ENCODE assay signal across 12 cellular contexts in the genomic region with DNA sequence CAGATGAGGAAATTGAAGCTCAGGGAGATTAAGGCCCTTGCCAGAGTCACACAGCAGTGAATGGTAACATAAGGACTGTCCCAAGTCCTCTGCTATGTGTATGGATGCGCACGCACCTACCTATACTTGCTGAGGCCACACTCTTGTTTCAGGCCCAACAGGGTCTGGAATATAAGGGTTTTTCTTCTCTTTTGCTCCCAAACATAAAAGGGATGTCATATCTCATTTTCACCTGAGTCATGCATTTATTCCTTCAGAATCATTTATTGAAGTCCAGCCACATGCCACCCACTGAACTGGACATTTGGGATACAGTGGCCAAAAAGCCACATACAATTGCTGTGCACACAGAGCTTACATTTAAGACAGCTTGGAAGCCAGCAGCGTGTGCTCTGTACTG.
"Had no signal": no experiment of that assay in that cellular context is flagged by ENCODE, and none has a peak within 500 bp of the region (broad histone marks: within the 10 kb centered on the region; RNA-seq: fewer than 3 reads in every experiment).

No MANE protein-coding gene starts in this region.

- H3K4me2 ChIP-seq: neural progenitor cell had no signal

- H3K9me3 ChIP-seq: heart right ventricle, left ventricle myocardium inferior had no signal

- ATAC-seq: activated CD8-positive, alpha-beta memory T cell treated with anti-CD3 and anti-CD28 coated beads, Interleukin-2, amount 10 ng/mL, durations not matched to agents 7 days and 5 days; activated T-cell treated with anti-CD3 and anti-CD28 coated beads, Interleukin-2, amount 50 U/mL, for 4 hours; stimulated activated effector memory CD8-positive, alpha-beta T cell treated with anti-CD3 and anti-CD28 coated beads, Interleukin-12 subunit alpha, Interleukin-12 subunit beta, amount 100 ng/mL, for 72 hours had no signal

- H3K4me3 ChIP-seq: heart right ventricle, left ventricle myocardium inferior, neural progenitor cell had no signal

- H3K9ac ChIP-seq: neural progenitor cell, parathyroid adenoma had no signal

- H2AFZ ChIP-seq: neural progenitor cell had no signal

- DNase-seq: activated CD4-positive, alpha-beta T cell treated with anti-CD3 and anti-CD28 coated beads, Interleukin-2, amount 50 U/mL, for 4 hours; activated CD4-positive, CD25-positive, alpha-beta regulatory T cell treated with anti-CD3 and anti-CD28 coated beads, Interleukin-2, amount 50 U/mL, for 72 hours; activated CD8-positive, alpha-beta memory T cell treated with anti-CD3 and anti-CD28 coated beads, Interleukin-2, amount 10 ng/mL, durations not matched to agents 7 days and 5 days; activated effector memory CD4-positive, alpha-beta T cell treated with anti-CD3 and anti-CD28 coated beads, Interleukin-2, amount 50 U/mL, for 16 hours; activated T-cell treated with anti-CD3 and anti-CD28 coated beads, Interleukin-2, amount 50 U/mL, for 4 hours; brain microvascular endothelial cell; heart right ventricle; left ventricle myocardium inferior; trophoblast cell had no signal

- H3K27ac ChIP-seq: brain microvascular endothelial cell, neural progenitor cell had no signal

- H3K36me3 ChIP-seq: brain microvascular endothelial cell, heart right ventricle, left ventricle myocardium inferior, neural progenitor cell had no signal

- H3K27me3 ChIP-seq: brain microvascular endothelial cell, heart right ventricle, neural progenitor cell had no signal
